Comparison of ENCODE assay signal across 28 cellular contexts in genomic region chr16:3192476-3193019, GRCh38. TPM values are rescaled to one million over a fixed set of nuclear protein-coding genes. Genes with fewer than 3 reads are reported as not detected.
"Had no signal": no experiment of that assay in that cellular context is flagged by ENCODE, and none has a peak within 500 bp of the region (broad histone marks: within the 10 kb centered on the region; RNA-seq: fewer than 3 reads in every experiment).

No MANE protein-coding gene starts in this region.

- H3K36me3 ChIP-seq: ascending aorta, colonic mucosa, esophagus muscularis mucosa, gastrocnemius medialis, transverse colon, uterus had no signal

- DNase-seq: activated CD4-positive, alpha-beta T cell treated with anti-CD3 and anti-CD28 coated beads, Interleukin-2, amount 10 ng/mL, durations not matched to agents 7 days and 5 days; activated CD8-positive, alpha-beta memory T cell treated with anti-CD3 and anti-CD28 coated beads, Interleukin-2, amount 50 U/mL, for 4 hours; activated gamma-delta T cell; dorsolateral prefrontal cortex; effector memory CD8-positive, alpha-beta T cell; gastrocnemius medialis; hippocampal formation; left cardiac atrium; naive B cell; small intestine; transverse colon; uterus had no signal

- H3K9me3 ChIP-seq: ascending aorta, colonic mucosa, esophagus muscularis mucosa, transverse colon, uterus had no signal

- H3K27ac Mint-ChIP-seq: effector memory CD8-positive, alpha-beta T cell had no signal

- H3K4me3 Mint-ChIP-seq: activated CD4-positive, alpha-beta T cell treated with anti-CD3 and anti-CD28 coated beads, Interleukin-2, amount 10 ng/mL, durations not matched to agents 7 days and 5 days; effector memory CD8-positive, alpha-beta T cell had no signal

- ATAC-seq: effector memory CD8-positive, alpha-beta T cell; gastrocnemius medialis; left cardiac atrium; sciatic nerve had no signal

- H3K4me3 ChIP-seq: ascending aorta, colonic mucosa, dorsolateral prefrontal cortex, esophagus muscularis mucosa, gastrocnemius medialis, transverse colon, uterus had no signal

- H3K27ac ChIP-seq: ascending aorta, colonic mucosa, dorsolateral prefrontal cortex, esophagus muscularis mucosa, gastrocnemius medialis, transverse colon, uterus had no signal

- H3K9me3 Mint-ChIP-seq: activated naive CD4-positive, alpha-beta T cell treated with anti-CD3 and anti-CD28 coated beads, Interleukin-2, amount 50 U/mL, for 72 hours; neural crest cell; stimulated activated effector memory CD8-positive, alpha-beta T cell treated with anti-CD3 and anti-CD28 coated beads, Interleukin-12 subunit alpha, Interleukin-12 subunit beta, amount 100 ng/mL, for 72 hours; stimulated activated naive CD8-positive, alpha-beta T cell treated with anti-CD3 and anti-CD28 coated beads, Interleukin-15, amount 100 ng/mL, for 72 hours had no signal

- H3K4me1 ChIP-seq: uterus had no signal

RNA-seq across cellular contexts. Expression of gene OR1F1, which starts 4.5 kb away (rescaled TPM):
- total RNA-seq: activated CD4-positive, alpha-beta T cell treated with anti-CD3 and anti-CD28 coated beads, Interleukin-2, amount 10 ng/mL, durations not matched to agents 7 days and 5 days; activated naive CD4-positive, alpha-beta T cell treated with anti-CD3 and anti-CD28 coated beads, Interleukin-2, amount 50 U/mL, for 72 hours; ascending aorta; bronchial epithelial cell; colonic mucosa; esophagus muscularis mucosa; gastrocnemius medialis; left cardiac atrium; liver; mucosa of gallbladder; omental fat pad; posterior vena cava; renal cortical epithelial cell; sciatic nerve; T-helper 2 cell treated with Interferon-gamma antibody and Interleukin-4, amounts not matched to agents 100 ng/mL and 5 ng/mL, for 36 hours; transverse colon; uterus had no signal
- polyA plus RNA-seq: adipose tissue, liver, small intestine had no signal
